Comparison of ENCODE assay signal across 15 cellular contexts in the genomic region with DNA sequence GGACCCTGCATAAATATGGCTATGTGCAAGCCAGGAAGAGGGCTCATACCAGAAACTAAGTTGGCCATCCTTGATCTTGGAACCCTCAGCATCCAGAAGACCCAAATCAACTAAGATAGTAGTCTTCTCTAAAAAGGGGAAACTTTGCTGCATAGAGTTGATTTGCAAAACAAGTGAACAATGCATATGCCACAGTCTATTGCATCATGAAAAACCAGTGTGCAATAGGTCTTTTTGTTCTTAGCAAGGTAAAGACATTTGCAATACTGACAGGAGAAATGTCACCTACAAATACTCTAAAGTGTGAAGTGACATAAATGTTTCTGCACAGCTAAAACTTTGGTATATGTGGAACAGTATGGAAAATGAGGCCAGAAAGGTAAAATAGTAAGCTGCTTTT. TPM values are rescaled to one million over a fixed set of nuclear protein-coding genes. Genes with fewer than 3 reads are reported as not detected.
DNase-seq lines count a peak whose midpoint lies in the region; ATAC-seq and TF ChIP-seq lines count a peak whose summit lies in the region.
"Had no signal": no experiment of that assay in that cellular context is flagged by ENCODE, and none has a peak within 500 bp of the region (broad histone marks: within the 10 kb centered on the region; RNA-seq: fewer than 3 reads in every experiment).

No MANE protein-coding gene starts in this region.

- H3K27me3 ChIP-seq in CD8-positive, alpha-beta memory T cell (ENCODE audit: insufficient read depth, low read length, poor library complexity, severe bottlenecking): no peaks in the 10 kb centered on the region

- H3K4me1 Mint-ChIP-seq in CD8-positive, alpha-beta memory T cell: peaks cover 36 to 51% (median 48%) of the 10 kb centered on the region in 3 donors
- H3K4me1 Mint-ChIP-seq in effector memory CD8-positive, alpha-beta T cell (ENCODE audit: low read depth in 2 of 2): peaks cover 30 to 43% of the 10 kb centered on the region in 2 donors

- H3K4me3 ChIP-seq in CD8-positive, alpha-beta memory T cell (ENCODE audit: low read length): no peak overlapping the region

- no peaks in the 10 kb centered on the region for H3K9me3 Mint-ChIP-seq in CD8-positive, alpha-beta memory T cell
- no peaks in the 10 kb centered on the region for H3K9me3 Mint-ChIP-seq in effector memory CD8-positive, alpha-beta T cell

- CTCF ChIA-PET in CD8-positive, alpha-beta memory T cell (lab: Charles Lee): interaction anchor here (1.2 kb wide), 1 partner anchor 18 kb away, joined by 3 read pairs; no protein-coding TSS in a partner anchor

- peaks cover 4 to 21% (median 5%) of the 10 kb centered on the region in 3 donors for H3K36me3 Mint-ChIP-seq in CD8-positive, alpha-beta memory T cell
- H3K36me3 Mint-ChIP-seq in effector memory CD8-positive, alpha-beta T cell (ENCODE audit: insufficient read depth): peaks cover 26% of the 10 kb centered on the region

- peak overlapping the region in 7 of 8 donors; percentile 14 to 95 (median 69) for H3K27ac Mint-ChIP-seq in CD8-positive, alpha-beta memory T cell
- peak overlapping the region; percentile 41 to 80 for H3K27ac Mint-ChIP-seq in effector memory CD8-positive, alpha-beta T cell

- no peaks in the 10 kb centered on the region for H3K9me3 ChIP-seq in CD8-positive, alpha-beta memory T cell (ENCODE audit: low read length)

- H3K4me1 ChIP-seq in CD8-positive, alpha-beta memory T cell (ENCODE audit: insufficient read depth, low read length): peaks cover 13% of the 10 kb centered on the region

- ATAC-seq in effector memory CD8-positive, alpha-beta T cell (replicated peaks): no peak
- ATAC-seq in HG02678 (IDR thresholded peaks at IDR 0.05; ENCODE audit: unreplicated experiment): no peak
- ATAC-seq: esophagus mucosa had no signal

- H3K36me3 ChIP-seq in CD8-positive, alpha-beta memory T cell (ENCODE audit: insufficient read depth, low read length): no peaks in the 10 kb centered on the region

- POLR2A ChIA-PET in CD8-positive, alpha-beta memory T cell (lab: Charles Lee): no interaction called here

- peak; percentile 53 to 67 for DNase-seq in AML-193 (lab: John Stamatoyannopoulos, UW)
- DNase-seq in CD8-positive, alpha-beta memory T cell: no peak
- peak; percentile 40 for DNase-seq in SKM-1 treated with dmso at 0.1 percent for 144 hours (lab: John Stamatoyannopoulos, UW; ENCODE audit: unreplicated experiment)
- no peak for DNase-seq in effector memory CD8-positive, alpha-beta T cell
- DNase-seq in putamen (ENCODE audit: low spot score): no peak
- no peak for DNase-seq in stimulated activated naive CD4-positive, alpha-beta T cell treated with Interleukin-2 at 50 U/mL for 16 hours (lab: John Stamatoyannopoulos, UW)
- DNase-seq in GM13977 (ENCODE audit: low spot score): no peak
- DNase-seq: head of caudate nucleus; KG1; kidney glomerular epithelial cell; NCI-H510A treated with DMSO at 0.1 percent for 48 hours; posterior cingulate gyrus; stimulated activated CD4-positive, alpha-beta T cell treated with anti-CD3 and anti-CD28 coated beads, Interleukin-12 subunit alpha, Interleukin-12 subunit beta, amount 100 ng/mL, for 4 hours had no signal

- in situ Hi-C loops in GM13977 (cut with MboI; ENCODE audit: low pct_unique_long_range_greater_than_20kb, low sequenced_read_pairs, unreplicated experiment): loop anchor here (25.0 kb wide), 1 partner anchor 820 kb away; the partner anchor contains the start of gene CD1D

- no peak overlapping the region for H3K27ac ChIP-seq in CD8-positive, alpha-beta memory T cell (ENCODE audit: low read depth, low read length)

- H3K4me3 Mint-ChIP-seq in CD8-positive, alpha-beta memory T cell: peak overlapping the region in 2 of 7 donors; percentile 3 to 24
- peak overlapping the region in 1 of 2 donors; percentile 35 for H3K4me3 Mint-ChIP-seq in effector memory CD8-positive, alpha-beta T cell

- H3K27me3 Mint-ChIP-seq in CD8-positive, alpha-beta memory T cell: no peaks in the 10 kb centered on the region
- no peaks in the 10 kb centered on the region for H3K27me3 Mint-ChIP-seq in effector memory CD8-positive, alpha-beta T cell

- TF ChIP-seq CTCF in GM13977 (IDR thresholded peaks at IDR 0.05; ENCODE audit: extremely low read depth, insufficient read depth, missing control alignments): no peak

RNA-seq across cellular contexts. Expression of gene IFI16, which starts 2.0 kb away (rescaled TPM):
- 100 to 1,000 TPM; 175 to 186 TPM for total RNA-seq in CD8-positive, alpha-beta memory T cell
- 126 TPM for polyA plus RNA-seq in CD8-positive, alpha-beta memory T cell

Comparison
In these comparisons a context has a peak if more than half of its experiments do, and no peak if none do; other contexts are left out.
1. DNase-seq: peak in AML-193 (2 of 2) and SKM-1 treated with dmso at 0.1 percent for 144 hours (single experiment); none in CD8-positive, alpha-beta memory T cell (0 of 5), effector memory CD8-positive, alpha-beta T cell (0 of 3), putamen (single experiment), stimulated activated naive CD4-positive, alpha-beta T cell treated with Interleukin-2 at 50 U/mL for 16 hours (single experiment) and GM13977 (single experiment).